1 cellular context compared by ENCODE assay signal in the genomic region with DNA sequence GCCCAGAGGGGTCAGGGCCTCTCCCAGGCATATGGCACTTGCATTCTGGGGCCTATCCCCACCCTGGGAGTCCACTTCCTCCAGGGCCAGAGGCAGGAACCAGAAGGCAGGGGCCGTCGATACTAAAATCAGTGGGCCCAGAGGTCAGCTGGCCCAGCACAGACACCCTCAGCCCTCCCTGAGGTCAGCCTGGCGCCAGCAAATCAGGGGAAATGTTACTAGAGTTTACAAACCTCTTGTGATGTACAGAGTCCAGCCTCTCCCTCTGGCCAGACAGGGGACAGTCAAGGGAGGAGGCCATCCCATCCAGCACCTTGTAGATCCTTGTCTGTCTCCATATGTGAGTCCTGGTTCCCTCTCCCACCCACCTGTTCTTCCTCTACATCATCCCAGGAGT.
TF ChIP-seq lines count a peak whose summit lies in the region.

No MANE protein-coding gene starts in this region.

TF ChIP-seq in endothelial cell of umbilical vein, 7 proteins besides CTCF, POLR2A, EP300 and RAD21 (continued from another document):
- TF ChIP-seq, protein P1, sequence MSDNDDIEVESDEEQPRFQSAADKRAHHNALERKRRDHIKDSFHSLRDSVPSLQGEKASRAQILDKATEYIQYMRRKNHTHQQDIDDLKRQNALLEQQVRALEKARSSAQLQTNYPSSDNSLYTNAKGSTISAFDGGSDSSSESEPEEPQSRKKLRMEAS (IDR thresholded peaks at IDR 0.05; ENCODE audit: insufficient read depth, insufficient read length) = no peak
- TF ChIP-seq MYC (IDR thresholded peaks at IDR 0.05; ENCODE audit: low read depth, low read length) = no peak
- no peak for TF ChIP-seq JUN (IDR thresholded peaks at IDR 0.05; ENCODE audit: borderline replicate concordance, insufficient read depth, insufficient read length, low read depth)
- no peak for TF ChIP-seq FOS (IDR thresholded peaks at IDR 0.05; ENCODE audit: borderline replicate concordance, insufficient read depth, low read length)
- TF ChIP-seq EZH2 (IDR thresholded peaks at IDR 0.05; ENCODE audit: borderline replicate concordance, low read depth, low read length, severe bottlenecking) = no peak
